In genomic region chr15:92809064-92809879, GRCh38 we compare ENCODE assay signal across 8 cellular contexts.
DNase-seq lines count a peak whose midpoint lies in the region; ATAC-seq and TF ChIP-seq lines count a peak whose summit lies in the region.

No MANE protein-coding gene starts in this region.

- peaks cover 0 to 4% of the 10 kb centered on the region in 2 donors for H3K9me3 Mint-ChIP-seq in activated naive CD4-positive, alpha-beta T cell treated with anti-CD3 and anti-CD28 coated beads, Interleukin-2, amount 50 U/mL, for 72 hours
- H3K9me3 Mint-ChIP-seq in glutamatergic neuron (ENCODE audit: unreplicated experiment) (peaks cover 20% of the 10 kb centered on the region), osteocyte (ENCODE audit: unreplicated experiment) (no peaks in the 10 kb centered on the region)

- peaks cover 13 to 21% of the 10 kb centered on the region in 2 donors for H3K36me3 Mint-ChIP-seq in activated naive CD4-positive, alpha-beta T cell treated with anti-CD3 and anti-CD28 coated beads, Interleukin-2, amount 50 U/mL, for 72 hours
- H3K36me3 Mint-ChIP-seq in glutamatergic neuron (ENCODE audit: unreplicated experiment) (no peaks in the 10 kb centered on the region), osteocyte (ENCODE audit: unreplicated experiment) (no peaks in the 10 kb centered on the region)

- H3K9me3 ChIP-seq in SK-N-MC (ENCODE audit: low read depth, low read length) = no peaks in the 10 kb centered on the region
- no peaks in the 10 kb centered on the region for H3K9me3 ChIP-seq in thymus (ENCODE audit: control insufficient read depth)

- peak overlapping the region; percentile 94 for H3K4me3 Mint-ChIP-seq in glutamatergic neuron (ENCODE audit: unreplicated experiment)
- H3K4me3 Mint-ChIP-seq in osteocyte (ENCODE audit: unreplicated experiment) = peak overlapping the region; percentile 82

- H3K4me3 ChIP-seq in GM12864 (ENCODE audit: low read depth, low read length) (peak overlapping the region; percentile 54), SK-N-MC (peak overlapping the region; percentile 73), thymus (ENCODE audit: low read length) (peak overlapping the region; percentile 66)

- H3K9ac ChIP-seq in SK-N-MC (ENCODE audit: insufficient read length) = peak overlapping the region; percentile 71

- H3K36me3 ChIP-seq in SK-N-MC (ENCODE audit: insufficient read depth, low read length) = no peaks in the 10 kb centered on the region
- H3K36me3 ChIP-seq in thymus (ENCODE audit: control insufficient read depth, insufficient read depth) = no peaks in the 10 kb centered on the region

- WGBS in thymus = under 1% methylated on average over 80 of the region's 80 CpGs

- peaks cover 12% of the 10 kb centered on the region for H3K4me1 ChIP-seq in thymus (ENCODE audit: control insufficient read depth, insufficient read depth, low read length)

- H3K27ac Mint-ChIP-seq in activated naive CD4-positive, alpha-beta T cell treated with anti-CD3 and anti-CD28 coated beads, Interleukin-2, amount 50 U/mL, for 72 hours = peak overlapping the region; percentile 95 to 99
- H3K27ac Mint-ChIP-seq in glutamatergic neuron (ENCODE audit: unreplicated experiment) (peak overlapping the region; percentile 100), osteocyte (ENCODE audit: unreplicated experiment) (peak overlapping the region; percentile 96)

- DNase-seq in GM12864 (ENCODE audit: low read depth) (peak; percentile 92), NCI-H1048 (lab: John Stamatoyannopoulos, UW) (peak; percentile 90), SK-N-MC (ENCODE audit: low read depth, low spot score) (no peak), glutamatergic neuron (peak; percentile 99), osteocyte (ENCODE audit: extremely low spot score, unreplicated experiment) (peak; percentile 100)
- DNase-seq in activated naive CD4-positive, alpha-beta T cell treated with anti-CD3 and anti-CD28 coated beads, Interleukin-2, amount 50 U/mL, for 72 hours (ENCODE audit: low spot score in 2 of 2) = peak; percentile 99 to 100

- H3K4me1 Mint-ChIP-seq in glutamatergic neuron (ENCODE audit: low read depth, unreplicated experiment) (peaks cover 8% of the 10 kb centered on the region), osteocyte (ENCODE audit: unreplicated experiment) (peaks cover 41% of the 10 kb centered on the region)

- peak; percentile 87 for ATAC-seq in HG02610 (IDR thresholded peaks at IDR 0.05; ENCODE audit: unreplicated experiment)
- peak; percentile 82 to 87 for ATAC-seq in activated naive CD4-positive, alpha-beta T cell treated with anti-CD3 and anti-CD28 coated beads, Interleukin-2, amount 50 U/mL, for 72 hours

- H3K27ac ChIP-seq in SK-N-MC (peak overlapping the region; percentile 88), thymus (ENCODE audit: low read depth) (peak overlapping the region; percentile 97)

- H3K27me3 Mint-ChIP-seq in glutamatergic neuron (ENCODE audit: unreplicated experiment) (peaks cover 4% of the 10 kb centered on the region), osteocyte (ENCODE audit: unreplicated experiment) (no peaks in the 10 kb centered on the region)

- peak; percentile 82 for TF ChIP-seq CTCF in GM12864 (IDR thresholded peaks at IDR 0.05; ENCODE audit: low read depth, low read length, missing control alignments)
- peak; percentile 99 for TF ChIP-seq CTCF in glutamatergic neuron (IDR thresholded peaks at IDR 0.05; ENCODE audit: partially characterized antibody, unreplicated experiment)
- TF ChIP-seq CTCF in osteocyte (IDR thresholded peaks at IDR 0.05) = peak; percentile 99

- no peaks in the 10 kb centered on the region for H3K27me3 ChIP-seq in thymus (ENCODE audit: control insufficient read depth, insufficient read depth)
